Comparison of ENCODE assay signal across 23 cellular contexts in genomic region chr3:51748327-51748726, GRCh38. TPM values are rescaled to one million over a fixed set of nuclear protein-coding genes. Genes with fewer than 3 reads are reported as not detected.
DNase-seq lines count a peak whose midpoint lies in the region; ATAC-seq, FAIRE-seq and TF ChIP-seq lines count a peak whose summit lies in the region.
"Had no signal": no experiment of that assay in that cellular context is flagged by ENCODE, and none has a peak within 500 bp of the region (broad histone marks: within the 10 kb centered on the region; RNA-seq: fewer than 3 reads in every experiment).

No MANE protein-coding gene starts in this region.

- DNase-seq in DMS 273 (lab: John Stamatoyannopoulos, UW; ENCODE audit: unreplicated experiment) (peak; percentile 2), DMS 273 treated with DMSO at 0.1 percent for 48 hours (lab: John Stamatoyannopoulos, UW) (no peak), A549 (ENCODE audit: low read depth in 1 of 2, low spot score in 1 of 2) (no peak), osteocyte (ENCODE audit: extremely low spot score, unreplicated experiment) (no peak)
- DNase-seq in activated naive CD8-positive, alpha-beta T cell treated with anti-CD3 and anti-CD28 coated beads, Interleukin-2, amount 50 U/mL, for 24 hours: no peak
- DNase-seq in activated naive CD4-positive, alpha-beta T cell treated with anti-CD3 and anti-CD28 coated beads, Interleukin-2, amount 50 U/mL, for 16 hours: no peak
- DNase-seq: ACHN; AML-193; BE2C; CD4-positive, alpha-beta T cell; CD8-positive, alpha-beta memory T cell; DMS153; DND-41; GM23248; H9 had no signal

- CTCF ChIA-PET in A549 (lab: Yijun Ruan, JAX) (no interaction called here), HEK293 (lab: Yijun Ruan, JAX) (interaction anchor here (0.6 to 1.1 kb wide), 2 partner anchors 29 to 838 kb away, joined by 3 read pairs; no protein-coding TSS in a partner anchor)

- no peak for TF ChIP-seq RAD21 in A549 (conservative IDR thresholded peaks at IDR 0.05 in 1 of 2, IDR thresholded peaks at IDR 0.05 in 1 of 2)

- H3K27ac ChIP-seq in A549: no peak overlapping the region
- H3K27ac ChIP-seq in HEK293 (ENCODE audit: extremely low read depth, low read depth, low read length): no peak overlapping the region
- H3K27ac ChIP-seq: 22Rv1; BLaER1 treated with 17β-estradiol and CSF1 and Interleukin-3, amounts not matched to agents 10 nM and 100 nM; GM23248 had no signal

- peaks cover 69% of the 10 kb centered on the region for H3K4me1 Mint-ChIP-seq in activated naive CD8-positive, alpha-beta T cell treated with anti-CD3 and anti-CD28 coated beads, Interleukin-2, amount 50 U/mL, for 24 hours
- no peaks in the 10 kb centered on the region for H3K4me1 Mint-ChIP-seq in osteocyte (ENCODE audit: unreplicated experiment)

- no peak overlapping the region for H3K4me3 Mint-ChIP-seq in activated naive CD8-positive, alpha-beta T cell treated with anti-CD3 and anti-CD28 coated beads, Interleukin-2, amount 50 U/mL, for 24 hours
- H3K4me3 Mint-ChIP-seq in osteocyte (ENCODE audit: unreplicated experiment): no peak overlapping the region
- H3K4me3 Mint-ChIP-seq: CD14-positive monocyte; CD4-positive, alpha-beta T cell; CD8-positive, alpha-beta memory T cell; H9 had no signal

- no peak overlapping the region for H3K4me3 ChIP-seq in A549
- H3K4me3 ChIP-seq in HEK293 (ENCODE audit: low read depth, low read length): no peak overlapping the region
- H3K4me3 ChIP-seq: BLaER1 treated with 17β-estradiol and CSF1 and Interleukin-3, amounts not matched to agents 10 nM and 100 nM; GM23248 had no signal

- ATAC-seq in A549 (no peak), GM21526 (IDR thresholded peaks at IDR 0.05; ENCODE audit: low FRiP score, unreplicated experiment) (no peak)
- no peak for ATAC-seq in activated naive CD8-positive, alpha-beta T cell treated with anti-CD3 and anti-CD28 coated beads, Interleukin-2, amount 50 U/mL, for 24 hours

- H3K4me1 ChIP-seq in A549: no peaks in the 10 kb centered on the region
- no peaks in the 10 kb centered on the region for H3K4me1 ChIP-seq in HEK293 (ENCODE audit: control insufficient read depth, insufficient read depth, low read length)
- H3K4me1 ChIP-seq: BE2C had no signal

- no peak for TF ChIP-seq CTCF in A549 (IDR thresholded peaks at IDR 0.05)
- TF ChIP-seq CTCF in HEK293 (tag by site-specific recombination; IDR thresholded peaks at IDR 0.05): no peak
- TF ChIP-seq CTCF in osteocyte (IDR thresholded peaks at IDR 0.05): no peak

- WGBS in A549 (ENCODE audit: missing lambda C conversion rate): 2% methylated on average over 1 of the region's 1 CpG

- peaks cover 14% of the 10 kb centered on the region for H3K36me3 Mint-ChIP-seq in activated naive CD8-positive, alpha-beta T cell treated with anti-CD3 and anti-CD28 coated beads, Interleukin-2, amount 50 U/mL, for 24 hours (ENCODE audit: low read depth)
- no peaks in the 10 kb centered on the region for H3K36me3 Mint-ChIP-seq in osteocyte (ENCODE audit: unreplicated experiment)
- H3K36me3 Mint-ChIP-seq: CD14-positive monocyte; CD8-positive, alpha-beta memory T cell had no signal

- no peaks in the 10 kb centered on the region for H3K9me3 Mint-ChIP-seq in activated naive CD8-positive, alpha-beta T cell treated with anti-CD3 and anti-CD28 coated beads, Interleukin-2, amount 50 U/mL, for 24 hours
- no peaks in the 10 kb centered on the region for H3K9me3 Mint-ChIP-seq in osteocyte (ENCODE audit: unreplicated experiment)
- H3K9me3 Mint-ChIP-seq: CD4-positive, alpha-beta T cell; CD8-positive, alpha-beta memory T cell had no signal

- no peak for FAIRE-seq in A549 (lab: Jason Lieb, UNC)
- FAIRE-seq: D721Med, GM12892 had no signal

- POLR2A ChIA-PET in A549 (lab: Yijun Ruan, JAX): no interaction called here
- POLR2A ChIA-PET in HEK293 (lab: Yijun Ruan, JAX): no interaction called here

- no peaks in the 10 kb centered on the region for H3K36me3 ChIP-seq in HEK293 (ENCODE audit: control insufficient read depth in 2 of 2, insufficient read depth in 1 of 2, low read length in 2 of 2)
- H3K36me3 ChIP-seq: BE2C; BLaER1 treated with 17β-estradiol and CSF1 and Interleukin-3, amounts not matched to agents 10 nM and 100 nM had no signal

- no peak for TF ChIP-seq POLR2A in A549 (IDR thresholded peaks at IDR 0.05; ENCODE audit: low read length)

- H3K27ac Mint-ChIP-seq in activated naive CD8-positive, alpha-beta T cell treated with anti-CD3 and anti-CD28 coated beads, Interleukin-2, amount 50 U/mL, for 24 hours: peak overlapping the region; percentile 90
- no peak overlapping the region for H3K27ac Mint-ChIP-seq in osteocyte (ENCODE audit: unreplicated experiment)
- H3K27ac Mint-ChIP-seq: CD14-positive monocyte; CD4-positive, alpha-beta T cell; CD8-positive, alpha-beta memory T cell; H9 had no signal

- no peak overlapping the region for H3K4me2 ChIP-seq in A549
- H3K4me2 ChIP-seq: BLaER1 treated with 17β-estradiol and CSF1 and Interleukin-3, amounts not matched to agents 10 nM and 100 nM had no signal

- no peaks in the 10 kb centered on the region for H3K9me3 ChIP-seq in A549
- no peaks in the 10 kb centered on the region for H3K9me3 ChIP-seq in HEK293 (ENCODE audit: control insufficient read depth, insufficient read depth, low read depth, low read length)
- H3K9me3 ChIP-seq: BE2C had no signal

- peaks cover 5% of the 10 kb centered on the region for H3K27me3 Mint-ChIP-seq in activated naive CD8-positive, alpha-beta T cell treated with anti-CD3 and anti-CD28 coated beads, Interleukin-2, amount 50 U/mL, for 24 hours
- peaks cover 3% of the 10 kb centered on the region for H3K27me3 Mint-ChIP-seq in osteocyte (ENCODE audit: unreplicated experiment)
- H3K27me3 Mint-ChIP-seq: CD4-positive, alpha-beta T cell; CD8-positive, alpha-beta memory T cell had no signal

- TF ChIP-seq EP300 in A549 (IDR thresholded peaks at IDR 0.05): no peak

TF ChIP-seq in A549, 52 proteins besides CTCF, POLR2A, EP300 and RAD21:
- peak; percentile 10 for TF ChIP-seq ZFP36 (IDR thresholded peaks at IDR 0.05; ENCODE audit: borderline replicate concordance, partially characterized antibody)
- TF ChIP-seq, protein P1, sequence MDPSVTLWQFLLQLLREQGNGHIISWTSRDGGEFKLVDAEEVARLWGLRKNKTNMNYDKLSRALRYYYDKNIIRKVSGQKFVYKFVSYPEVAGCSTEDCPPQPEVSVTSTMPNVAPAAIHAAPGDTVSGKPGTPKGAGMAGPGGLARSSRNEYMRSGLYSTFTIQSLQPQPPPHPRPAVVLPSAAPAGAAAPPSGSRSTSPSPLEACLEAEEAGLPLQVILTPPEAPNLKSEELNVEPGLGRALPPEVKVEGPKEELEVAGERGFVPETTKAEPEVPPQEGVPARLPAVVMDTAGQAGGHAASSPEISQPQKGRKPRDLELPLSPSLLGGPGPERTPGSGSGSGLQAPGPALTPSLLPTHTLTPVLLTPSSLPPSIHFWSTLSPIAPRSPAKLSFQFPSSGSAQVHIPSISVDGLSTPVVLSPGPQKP (IDR thresholded peaks at IDR 0.05; ENCODE audit: low read depth, low read length): no peak
TF ChIP-seq in A549: peak in this region for 1.

TF ChIP-seq in HEK293, 187 proteins besides CTCF, POLR2A, EP300 and RAD21:
- TF ChIP-seq ZFP37 (tag by site-specific recombination; IDR thresholded peaks at IDR 0.05): no peak
- TF ChIP-seq, protein P2, sequence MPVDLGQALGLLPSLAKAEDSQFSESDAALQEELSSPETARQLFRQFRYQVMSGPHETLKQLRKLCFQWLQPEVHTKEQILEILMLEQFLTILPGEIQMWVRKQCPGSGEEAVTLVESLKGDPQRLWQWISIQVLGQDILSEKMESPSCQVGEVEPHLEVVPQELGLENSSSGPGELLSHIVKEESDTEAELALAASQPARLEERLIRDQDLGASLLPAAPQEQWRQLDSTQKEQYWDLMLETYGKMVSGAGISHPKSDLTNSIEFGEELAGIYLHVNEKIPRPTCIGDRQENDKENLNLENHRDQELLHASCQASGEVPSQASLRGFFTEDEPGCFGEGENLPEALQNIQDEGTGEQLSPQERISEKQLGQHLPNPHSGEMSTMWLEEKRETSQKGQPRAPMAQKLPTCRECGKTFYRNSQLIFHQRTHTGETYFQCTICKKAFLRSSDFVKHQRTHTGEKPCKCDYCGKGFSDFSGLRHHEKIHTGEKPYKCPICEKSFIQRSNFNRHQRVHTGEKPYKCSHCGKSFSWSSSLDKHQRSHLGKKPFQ (tag by site-specific recombination; IDR thresholded peaks at IDR 0.05): no peak
- TF ChIP-seq SCRT1 (tag by site-specific recombination; IDR thresholded peaks at IDR 0.05; ENCODE audit: borderline replicate concordance): no peak
- peak; percentile 91 for TF ChIP-seq SETDB1 (IDR thresholded peaks at IDR 0.05; ENCODE audit: insufficient read length, low read length)
- TF ChIP-seq ZNF423 (tag by site-specific recombination; IDR thresholded peaks at IDR 0.05): no peak

RNA-seq across cellular contexts. Expression of gene IQCF6, which starts 30.7 kb away (rescaled TPM):
- polyA plus RNA-seq in A549 (2011; rRNA removed): not detected in 2 replicates
- polyA plus RNA-seq in A549 (2012; cell fraction: cytosol; rRNA removed): not detected in 2 replicates
- polyA plus RNA-seq in A549 (2012; cell fraction: nucleus; rRNA removed): not detected in 2 replicates
- polyA plus RNA-seq in A549 (2017; fragmentation: RNase III; extraction: RNeasy Plus Mini Kit Qiagen cat#74134 plus additional on column Dnase treatment): not detected in 3 replicates
- not detected in 2 replicates for polyA minus RNA-seq in A549 (2011; rRNA and poly(A)+ RNA removed)
- total RNA-seq in osteocyte: not detected in 2 replicates
- total RNA-seq: CD4-positive, alpha-beta T cell; CD8-positive, alpha-beta memory T cell; GM23248; H4; H9 had no signal
- polyA plus RNA-seq: CD14-positive monocyte; CD8-positive, alpha-beta memory T cell; GM23248 had no signal

RNA-seq across cellular contexts. Expression of gene GRM2, which starts 41.5 kb away (rescaled TPM):
- not detected in 2 replicates for polyA plus RNA-seq in A549 (2011; rRNA removed)
- polyA plus RNA-seq in A549 (2012; cell fraction: cytosol; rRNA removed): 0.05 TPM in 2 replicates
- 1.1 and 1.3 TPM in 2 replicates for polyA plus RNA-seq in A549 (2012; cell fraction: nucleus; rRNA removed)
- polyA plus RNA-seq in A549 (2017; fragmentation: RNase III; extraction: RNeasy Plus Mini Kit Qiagen cat#74134 plus additional on column Dnase treatment): 0.01 to 0.03 TPM (median 0.03 TPM) in 3 replicates
- 0.04 and 0.19 TPM in 2 replicates for polyA minus RNA-seq in A549 (2011; rRNA and poly(A)+ RNA removed)
- 0.10 and 0.32 TPM in 2 replicates for total RNA-seq in osteocyte
- total RNA-seq: H4 had no signal
- polyA plus RNA-seq: CD14-positive monocyte, GM23248 had no signal
